9 cellular contexts compared by ENCODE assay signal in genomic region chr7:128209229-128210035, GRCh38. TPM values are rescaled to one million over a fixed set of nuclear protein-coding genes. Genes with fewer than 3 reads are reported as not detected.
DNase-seq lines count a peak whose midpoint lies in the region; ATAC-seq and TF ChIP-seq lines count a peak whose summit lies in the region.
"Had no signal": no experiment of that assay in that cellular context is flagged by ENCODE, and none has a peak within 500 bp of the region (broad histone marks: within the 10 kb centered on the region; RNA-seq: fewer than 3 reads in every experiment).

No MANE protein-coding gene starts in this region.

- peak; percentile 52 for ATAC-seq in HG03103 (IDR thresholded peaks at IDR 0.05; ENCODE audit: low read depth, unreplicated experiment)
- peak; percentile 91 to 93 for ATAC-seq in lower lobe of right lung

- H3K27me3 ChIP-seq in lower lobe of right lung (ENCODE audit: low read depth): peaks cover 27% of the 10 kb centered on the region
- H3K27me3 ChIP-seq: BLaER1 had no signal

- H3K36me3 ChIP-seq in lower lobe of right lung: no peaks in the 10 kb centered on the region
- H3K36me3 ChIP-seq: BLaER1 had no signal

- DNase-seq in NCI-H1436 (lab: John Stamatoyannopoulos, UW) (peak; percentile 73), NCI-H1436 treated with DMSO at 0.1 percent for 48 hours (lab: John Stamatoyannopoulos, UW) (no peak), NCI-H69 (lab: John Stamatoyannopoulos, UW) (peak; percentile 83), dermis blood vessel endothelial cell (peak; percentile 89), lower lobe of right lung (peak; percentile 73)
- DNase-seq in activated CD4-positive, alpha-beta T cell treated with anti-CD3 and anti-CD28 coated beads, Interleukin-2, amount 50 U/mL, for 24 hours (ENCODE audit: low read depth in 1 of 2, low spot score in 1 of 2): peak; percentile 38 to 61
- DNase-seq in stimulated activated CD8-positive, alpha-beta memory T cell treated with anti-CD3 and anti-CD28 coated beads, Interleukin-12 subunit alpha, Interleukin-12 subunit beta, amount 100 ng/mL, for 1 hour (ENCODE audit: low read depth): peak; percentile 48

- H3K4me1 ChIP-seq in lower lobe of right lung: no peaks in the 10 kb centered on the region

- H3K27ac ChIP-seq in lower lobe of right lung: no peak overlapping the region
- H3K27ac ChIP-seq: BLaER1 had no signal

- TF ChIP-seq CTCF in lower lobe of right lung (IDR thresholded peaks at IDR 0.05): peak; percentile 98

- no peaks in the 10 kb centered on the region for H3K9me3 ChIP-seq in lower lobe of right lung
- H3K9me3 ChIP-seq: BLaER1 had no signal

- no peak overlapping the region for H3K4me3 ChIP-seq in lower lobe of right lung
- H3K4me3 ChIP-seq: BLaER1 had no signal

- intact Hi-C loops in lower lobe of right lung (cut with DNase I): no loop called here

RNA-seq across cellular contexts. Expression of gene LEP, which starts 31.6 kb away (rescaled TPM):
- total RNA-seq in dermis blood vessel endothelial cell: not detected in 2 replicates
- total RNA-seq in lower lobe of right lung: not detected
